9 cellular contexts compared by ENCODE assay signal in genomic region chr12:4278582-4278939, GRCh38. TPM values are rescaled to one million over a fixed set of nuclear protein-coding genes. Genes with fewer than 3 reads are reported as not detected.
DNase-seq lines count a peak whose midpoint lies in the region; ATAC-seq and TF ChIP-seq lines count a peak whose summit lies in the region.
"Had no signal": no experiment of that assay in that cellular context is flagged by ENCODE, and none has a peak within 500 bp of the region (broad histone marks: within the 10 kb centered on the region; RNA-seq: fewer than 3 reads in every experiment).

No MANE protein-coding gene starts in this region.

- H3K4me3 ChIP-seq in lung (no peak overlapping the region), upper lobe of right lung (no peak overlapping the region), OCI-LY7 (ENCODE audit: low read depth, low read length, poor library complexity, severe bottlenecking) (no peak overlapping the region)

- H3K27ac Mint-ChIP-seq in activated naive CD4-positive, alpha-beta T cell treated with anti-CD3 and anti-CD28 coated beads, Interleukin-2, amount 50 U/mL, for 24 hours: peak overlapping the region; percentile 68

- no peaks in the 10 kb centered on the region for H3K27me3 Mint-ChIP-seq in activated naive CD4-positive, alpha-beta T cell treated with anti-CD3 and anti-CD28 coated beads, Interleukin-2, amount 50 U/mL, for 24 hours

- H3K4me3 Mint-ChIP-seq in activated naive CD4-positive, alpha-beta T cell treated with anti-CD3 and anti-CD28 coated beads, Interleukin-2, amount 50 U/mL, for 24 hours: peak overlapping the region; percentile 98

- peak; percentile 21 for ATAC-seq in lung (ENCODE audit: insufficient read depth, low FRiP score)
- peak; percentile 66 for ATAC-seq in upper lobe of right lung

- WGBS in lung, 2 donors: 35 to 39% methylated on average over 8 of the region's 8 CpGs

- peaks cover 37% of the 10 kb centered on the region for H3K36me3 Mint-ChIP-seq in activated naive CD4-positive, alpha-beta T cell treated with anti-CD3 and anti-CD28 coated beads, Interleukin-2, amount 50 U/mL, for 24 hours

- no peak overlapping the region for H3K4me2 ChIP-seq in OCI-LY7 (ENCODE audit: low read length)

- intact Hi-C loops in upper lobe of right lung (cut with DNase I): loop anchor here (10.0 kb wide), 1 partner anchor 394 kb away; no protein-coding TSS in a partner anchor
- intact Hi-C loops in OCI-LY7 (cut with micrococcal nuclease; ENCODE audit: unreplicated experiment): no loop called here

- no peaks in the 10 kb centered on the region for H3K79me2 ChIP-seq in OCI-LY7 (ENCODE audit: insufficient read depth, low read depth, low read length)

- H3K9me2 ChIP-seq in OCI-LY7 (ENCODE audit: insufficient read depth, low read length): no peaks in the 10 kb centered on the region

- POLR2A ChIA-PET in OCI-LY7 (lab: Charles Lee): interaction anchor here (1.1 to 1.7 kb wide), 2 partner anchors 249 to 393 kb away, joined by 4 to 6 read pairs; no protein-coding TSS in a partner anchor

- H2AFZ ChIP-seq in OCI-LY7 (ENCODE audit: low read length): no peak overlapping the region

- peaks cover 62% of the 10 kb centered on the region for H3K4me1 Mint-ChIP-seq in activated naive CD4-positive, alpha-beta T cell treated with anti-CD3 and anti-CD28 coated beads, Interleukin-2, amount 50 U/mL, for 24 hours

- CTCF ChIA-PET in OCI-LY7 (lab: Charles Lee; ENCODE audit: unreplicated experiment): no interaction called here

- H4K20me1 ChIP-seq in OCI-LY7 (ENCODE audit: insufficient read depth, low read length): no peaks in the 10 kb centered on the region

- BruUV-seq in OCI-LY7 (replicated peaks; lab: Mats Ljungman, UMichigan): no TSS peak

- H3K9me3 Mint-ChIP-seq in activated naive CD4-positive, alpha-beta T cell treated with anti-CD3 and anti-CD28 coated beads, Interleukin-2, amount 50 U/mL, for 24 hours: no peaks in the 10 kb centered on the region

- no peaks in the 10 kb centered on the region for H3K9me3 ChIP-seq in lung (ENCODE audit: control insufficient read depth in 2 of 2, insufficient read depth in 1 of 2, low read length in 1 of 2)
- H3K9me3 ChIP-seq in upper lobe of right lung: no peaks in the 10 kb centered on the region
- no peaks in the 10 kb centered on the region for H3K9me3 ChIP-seq in OCI-LY7 (ENCODE audit: low read length)

- H3K4me1 ChIP-seq in lung (ENCODE audit: control insufficient read depth in 2 of 2, insufficient read depth in 2 of 2, low read length in 2 of 2): peaks cover 8 to 16% of the 10 kb centered on the region in 2 donors
- H3K4me1 ChIP-seq in upper lobe of right lung: peaks cover 49% of the 10 kb centered on the region
- H3K4me1 ChIP-seq in OCI-LY7 (ENCODE audit: insufficient read depth, low read length, poor library complexity, severe bottlenecking): no peaks in the 10 kb centered on the region

- H3K27me3 ChIP-seq in lung (ENCODE audit: control insufficient read depth, insufficient read depth) (no peaks in the 10 kb centered on the region), upper lobe of right lung (peaks cover 15% of the 10 kb centered on the region)

- peaks cover 3 to 8% of the 10 kb centered on the region in 2 donors for H3K36me3 ChIP-seq in lung (ENCODE audit: control insufficient read depth in 2 of 2, insufficient read depth in 2 of 2, low read length in 2 of 2)
- peaks cover 44% of the 10 kb centered on the region for H3K36me3 ChIP-seq in upper lobe of right lung
- H3K36me3 ChIP-seq in OCI-LY7 (ENCODE audit: insufficient read depth, low read length): no peaks in the 10 kb centered on the region

- H3K27ac ChIP-seq in angular gyrus (ENCODE audit: low read depth, low read length) (peak overlapping the region; percentile 34), lung (ENCODE audit: low read depth in 1 of 2, low read length in 1 of 2) (peak overlapping the region; percentile 17 to 63), upper lobe of right lung (no peak overlapping the region), OCI-LY7 (ENCODE audit: low read depth, low read length, poor library complexity, severe bottlenecking) (no peak overlapping the region)

- DNase-seq in activated naive CD4-positive, alpha-beta T cell treated with Interleukin-2 at 50 U/mL for 16 hours: no peak
- DNase-seq in lung (ENCODE audit: low spot score) (peak; percentile 84), upper lobe of right lung (peak; percentile 90), superior temporal gyrus (ENCODE audit: extremely low spot score) (no peak), A172 (ENCODE audit: low spot score) (no peak), OCI-LY7 (ENCODE audit: low spot score) (no peak)
- DNase-seq: mesendoderm had no signal

- TF ChIP-seq CTCF in lung (IDR thresholded peaks at IDR 0.05; ENCODE audit: control extremely low read depth, extremely low read depth): no peak
- TF ChIP-seq CTCF in upper lobe of right lung (IDR thresholded peaks at IDR 0.05): no peak
- no peak for TF ChIP-seq CTCF in OCI-LY7 (conservative IDR thresholded peaks at IDR 0.05; ENCODE audit: low read length)

RNA-seq across cellular contexts. Expression of gene CCND2, which starts 5.0 kb away (rescaled TPM):
- total RNA-seq in lung: 100 to 1,000 TPM in 1 of 2 donors, 10 to 100 TPM in 1; 93.9 to 113 TPM
- polyA plus RNA-seq in lung: 1 to 10 TPM; 6.1 to 9.5 TPM
- total RNA-seq in upper lobe of right lung: 94.2 TPM
- total RNA-seq in A172 (2014; rRNA removed; shearing (Covaris generic)): not detected in 2 replicates
- total RNA-seq in OCI-LY7 (2014; rRNA removed; shearing (Covaris generic)): not detected in 2 replicates
- not detected in 2 replicates for total RNA-seq in OCI-LY7 (2022)

RNA-seq across cellular contexts. Expression of gene TIGAR, which starts 42.5 kb away (rescaled TPM):
- total RNA-seq in lung: 1 to 10 TPM; 1.6 to 9.1 TPM
- 1 to 10 TPM; 4.2 to 8.9 TPM for polyA plus RNA-seq in lung
- total RNA-seq in upper lobe of right lung: 20.0 TPM
- 8.8 and 8.9 TPM in 2 replicates for total RNA-seq in A172 (2014; rRNA removed; shearing (Covaris generic))
- 8.0 and 15.4 TPM in 2 replicates for total RNA-seq in OCI-LY7 (2014; rRNA removed; shearing (Covaris generic))
- 18.2 and 24.7 TPM in 2 replicates for total RNA-seq in OCI-LY7 (2022)

Comparison
In these comparisons a context has a peak if more than half of its experiments do, and no peak if none do; other contexts are left out.
1. DNase-seq: peak in lung (single experiment) and upper lobe of right lung (single experiment); none in activated naive CD4-positive, alpha-beta T cell treated with Interleukin-2 at 50 U/mL for 16 hours (single experiment), superior temporal gyrus (single experiment), A172 (single experiment) and OCI-LY7 (single experiment).
2. H3K27ac ChIP-seq: peak in angular gyrus (single experiment) and lung (2 of 2); none in upper lobe of right lung (single experiment) and OCI-LY7 (single experiment).
3. RNA of gene CCND2, which starts 5.0 kb away (total RNA-seq): 93.9 to 113 TPM in lung and 94.2 TPM in upper lobe of right lung (single experiment); not detected in OCI-LY7 and not detected in A172; every median in the first group is over 10 times any median in the second.